ENCODE assay signal across 5 cellular contexts in the genomic region with DNA sequence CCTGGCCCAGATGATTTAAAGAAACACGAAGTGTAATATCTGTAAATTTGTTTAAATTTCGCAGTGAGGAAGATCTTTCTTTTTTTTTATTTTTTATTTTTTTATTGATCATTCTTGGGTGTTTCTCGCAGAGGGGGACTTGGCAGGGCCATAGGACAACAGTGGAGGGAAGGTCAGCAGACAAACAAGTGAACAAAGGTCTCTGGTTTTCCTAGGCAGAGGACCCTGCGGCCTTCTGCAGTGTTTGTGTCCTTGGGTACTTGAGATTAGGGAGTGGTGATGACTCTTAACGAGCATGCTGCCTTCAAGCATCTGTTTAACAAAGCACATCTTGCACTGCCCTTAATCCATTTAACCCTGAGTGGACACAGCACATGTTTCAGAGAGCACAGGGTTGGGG. TPM values are rescaled to one million over a fixed set of nuclear protein-coding genes. Genes with fewer than 3 reads are reported as not detected.
"Had no signal": no experiment of that assay in that cellular context is flagged by ENCODE, and none has a peak within 500 bp of the region (broad histone marks: within the 10 kb centered on the region; RNA-seq: fewer than 3 reads in every experiment).

No MANE protein-coding gene starts in this region.

RNA-seq across cellular contexts. Expression of a gene that starts 14.3 kb away (rescaled TPM):
- total RNA-seq: lung microvascular endothelial cell, mammary epithelial cell, mesothelial cell of epicardium had no signal
- polyA plus RNA-seq: hepatocyte, keratinocyte, mammary epithelial cell had no signal
